1 cellular context compared by ENCODE assay signal in the genomic region with DNA sequence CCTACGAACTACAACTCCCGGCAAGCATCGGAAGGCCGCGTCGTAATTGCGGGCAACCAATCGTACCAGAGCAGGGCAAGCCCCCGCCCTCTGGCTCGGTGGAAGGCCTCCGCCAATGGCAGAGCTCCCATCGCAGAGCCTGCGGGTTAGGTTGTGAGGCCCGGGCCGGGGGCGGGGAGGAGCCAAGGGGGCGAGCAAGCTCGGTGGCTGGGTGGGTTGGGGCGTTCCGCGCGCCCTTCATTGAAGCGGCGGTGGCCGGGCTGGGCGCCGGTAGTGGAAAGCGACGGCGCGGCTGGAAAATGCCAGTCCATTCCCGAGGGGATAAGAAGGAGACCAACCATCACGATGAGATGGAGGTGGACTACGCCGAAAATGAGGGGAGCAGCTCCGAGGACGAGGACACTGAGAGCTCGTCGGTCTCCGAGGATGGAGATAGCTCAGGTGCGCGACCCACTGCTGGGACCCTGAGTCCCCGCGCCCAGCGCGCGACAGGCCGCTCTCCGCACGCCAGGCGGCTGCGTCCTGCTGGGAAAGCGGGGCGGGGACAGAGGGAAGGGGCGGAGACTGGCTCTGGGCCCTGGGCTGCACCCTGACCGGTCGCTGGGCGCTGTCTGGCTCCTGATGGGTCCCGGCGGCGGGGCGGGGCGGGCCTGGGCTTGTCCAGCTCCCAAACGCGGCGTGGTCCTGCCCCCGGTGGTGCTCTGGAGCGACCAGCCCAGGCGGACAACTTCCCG.
TF ChIP-seq lines count a peak whose summit lies in the region.

A gene with protein sequence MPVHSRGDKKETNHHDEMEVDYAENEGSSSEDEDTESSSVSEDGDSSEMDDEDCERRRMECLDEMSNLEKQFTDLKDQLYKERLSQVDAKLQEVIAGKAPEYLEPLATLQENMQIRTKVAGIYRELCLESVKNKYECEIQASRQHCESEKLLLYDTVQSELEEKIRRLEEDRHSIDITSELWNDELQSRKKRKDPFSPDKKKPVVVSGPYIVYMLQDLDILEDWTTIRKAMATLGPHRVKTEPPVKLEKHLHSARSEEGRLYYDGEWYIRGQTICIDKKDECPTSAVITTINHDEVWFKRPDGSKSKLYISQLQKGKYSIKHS (plus strand): TSS at position 121 of the 734 bp plus-strand sequence. CDS start 179 bp downstream, at position 300.

TF ChIP-seq in HEK293, 187 proteins besides CTCF, POLR2A, EP300 and RAD21 (continued from another document):
- TF ChIP-seq, protein P1, sequence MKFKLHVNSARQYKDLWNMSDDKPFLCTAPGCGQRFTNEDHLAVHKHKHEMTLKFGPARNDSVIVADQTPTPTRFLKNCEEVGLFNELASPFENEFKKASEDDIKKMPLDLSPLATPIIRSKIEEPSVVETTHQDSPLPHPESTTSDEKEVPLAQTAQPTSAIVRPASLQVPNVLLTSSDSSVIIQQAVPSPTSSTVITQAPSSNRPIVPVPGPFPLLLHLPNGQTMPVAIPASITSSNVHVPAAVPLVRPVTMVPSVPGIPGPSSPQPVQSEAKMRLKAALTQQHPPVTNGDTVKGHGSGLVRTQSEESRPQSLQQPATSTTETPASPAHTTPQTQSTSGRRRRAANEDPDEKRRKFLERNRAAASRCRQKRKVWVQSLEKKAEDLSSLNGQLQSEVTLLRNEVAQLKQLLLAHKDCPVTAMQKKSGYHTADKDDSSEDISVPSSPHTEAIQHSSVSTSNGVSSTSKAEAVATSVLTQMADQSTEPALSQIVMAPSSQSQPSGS (tag by site-specific recombination; IDR thresholded peaks at IDR 0.05; ENCODE audit: low read depth), result no peak
- no peak for TF ChIP-seq ZNF121 (tag by site-specific recombination; IDR thresholded peaks at IDR 0.05)
- TF ChIP-seq ZNF654 (tag by site-specific recombination; IDR thresholded peaks at IDR 0.05; ENCODE audit: low read depth), result no peak
- TF ChIP-seq TRIM28 (IDR thresholded peaks at IDR 0.05; ENCODE audit: borderline replicate concordance, low read length), result peak; percentile 74; the same call in 1 of the 2 replicates
- TF ChIP-seq MEIS1 (CRISPR knock-in tag; IDR thresholded peaks at IDR 0.05; ENCODE audit: borderline replicate concordance), result no peak
- peak; percentile 98; the same call in 1 of the 2 replicates for TF ChIP-seq REPIN1 (tag by site-specific recombination; IDR thresholded peaks at IDR 0.05; ENCODE audit: low read depth)
- TF ChIP-seq ZNF510 (tag by site-specific recombination; IDR thresholded peaks at IDR 0.05; ENCODE audit: insufficient replicate concordance), result no peak
- no peak for TF ChIP-seq MYNN (tag by site-specific recombination; IDR thresholded peaks at IDR 0.05; ENCODE audit: borderline replicate concordance)
- no peak for TF ChIP-seq ZNF23 (tag by site-specific recombination; IDR thresholded peaks at IDR 0.05; ENCODE audit: borderline replicate concordance)
- peak; percentile 97 for TF ChIP-seq ZNF335 (tag by site-specific recombination; conservative IDR thresholded peaks at IDR 0.05)
- TF ChIP-seq, protein P2, sequence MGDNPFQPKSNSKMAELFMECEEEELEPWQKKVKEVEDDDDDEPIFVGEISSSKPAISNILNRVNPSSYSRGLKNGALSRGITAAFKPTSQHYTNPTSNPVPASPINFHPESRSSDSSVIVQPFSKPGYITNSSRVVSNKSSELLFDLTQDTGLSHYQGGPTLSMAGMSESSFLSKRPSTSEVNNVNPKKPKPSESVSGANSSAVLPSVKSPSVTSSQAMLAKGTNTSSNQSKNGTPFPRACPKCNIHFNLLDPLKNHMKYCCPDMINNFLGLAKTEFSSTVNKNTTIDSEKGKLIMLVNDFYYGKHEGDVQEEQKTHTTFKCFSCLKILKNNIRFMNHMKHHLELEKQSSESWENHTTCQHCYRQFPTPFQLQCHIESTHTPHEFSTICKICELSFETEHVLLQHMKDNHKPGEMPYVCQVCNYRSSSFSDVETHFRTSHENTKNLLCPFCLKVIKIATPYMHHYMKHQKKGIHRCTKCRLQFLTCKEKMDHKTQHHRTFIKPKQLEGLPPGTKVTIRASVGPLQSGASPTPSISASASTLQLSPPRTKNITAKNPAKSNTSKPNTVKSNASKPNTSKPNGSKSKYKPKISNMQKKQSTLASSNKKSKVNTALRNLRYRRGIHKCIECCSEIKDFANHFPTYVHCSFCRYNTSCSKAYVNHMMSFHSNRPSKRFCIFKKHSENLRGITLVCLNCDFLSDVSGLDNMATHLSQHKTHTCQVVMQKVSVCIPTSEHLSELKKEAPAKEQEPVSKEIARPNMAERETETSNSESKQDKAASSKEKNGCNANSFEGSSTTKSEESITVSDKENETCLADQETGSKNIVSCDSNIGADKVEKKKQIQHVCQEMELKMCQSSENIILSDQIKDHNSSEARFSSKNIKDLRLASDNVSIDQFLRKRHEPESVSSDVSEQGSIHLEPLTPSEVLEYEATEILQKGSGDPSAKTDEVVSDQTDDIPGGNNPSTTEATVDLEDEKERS (tag by site-specific recombination; IDR thresholded peaks at IDR 0.05), result no peak
- TF ChIP-seq ZNF785 (tag by site-specific recombination; IDR thresholded peaks at IDR 0.05), result peak; percentile 88; the same call in 1 of the 2 replicates
- TF ChIP-seq, protein P3, sequence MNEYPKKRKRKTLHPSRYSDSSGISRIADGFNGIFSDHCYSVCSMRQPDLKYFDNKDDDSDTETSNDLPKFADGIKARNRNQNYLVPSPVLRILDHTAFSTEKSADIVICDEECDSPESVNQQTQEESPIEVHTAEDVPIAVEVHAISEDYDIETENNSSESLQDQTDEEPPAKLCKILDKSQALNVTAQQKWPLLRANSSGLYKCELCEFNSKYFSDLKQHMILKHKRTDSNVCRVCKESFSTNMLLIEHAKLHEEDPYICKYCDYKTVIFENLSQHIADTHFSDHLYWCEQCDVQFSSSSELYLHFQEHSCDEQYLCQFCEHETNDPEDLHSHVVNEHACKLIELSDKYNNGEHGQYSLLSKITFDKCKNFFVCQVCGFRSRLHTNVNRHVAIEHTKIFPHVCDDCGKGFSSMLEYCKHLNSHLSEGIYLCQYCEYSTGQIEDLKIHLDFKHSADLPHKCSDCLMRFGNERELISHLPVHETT (tag by site-specific recombination; IDR thresholded peaks at IDR 0.05), result peak; percentile 96
- peak; percentile 83 for TF ChIP-seq ZNF629 (tag by site-specific recombination; IDR thresholded peaks at IDR 0.05)
- TF ChIP-seq ZNF423 (tag by site-specific recombination; IDR thresholded peaks at IDR 0.05), result peak; percentile 99
- peak; percentile 80; the same call in 1 of the 2 replicates for TF ChIP-seq ZNF239 (tag by site-specific recombination; IDR thresholded peaks at IDR 0.05)
- TF ChIP-seq, protein P4, sequence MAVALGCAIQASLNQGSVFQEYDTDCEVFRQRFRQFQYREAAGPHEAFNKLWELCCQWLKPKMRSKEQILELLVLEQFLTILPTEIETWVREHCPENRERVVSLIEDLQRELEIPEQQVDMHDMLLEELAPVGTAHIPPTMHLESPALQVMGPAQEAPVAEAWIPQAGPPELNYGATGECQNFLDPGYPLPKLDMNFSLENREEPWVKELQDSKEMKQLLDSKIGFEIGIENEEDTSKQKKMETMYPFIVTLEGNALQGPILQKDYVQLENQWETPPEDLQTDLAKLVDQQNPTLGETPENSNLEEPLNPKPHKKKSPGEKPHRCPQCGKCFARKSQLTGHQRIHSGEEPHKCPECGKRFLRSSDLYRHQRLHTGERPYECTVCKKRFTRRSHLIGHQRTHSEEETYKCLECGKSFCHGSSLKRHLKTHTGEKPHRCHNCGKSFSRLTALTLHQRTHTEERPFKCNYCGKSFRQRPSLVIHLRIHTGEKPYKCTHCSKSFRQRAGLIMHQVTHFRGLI (tag by site-specific recombination; IDR thresholded peaks at IDR 0.05), result peak; percentile 88
- TF ChIP-seq SP7 (tag by site-specific recombination; IDR thresholded peaks at IDR 0.05), result peak; percentile 95
- TF ChIP-seq WT1 (tag by site-specific recombination; IDR thresholded peaks at IDR 0.05), result peak; percentile 73
- peak; percentile 38; the same call in 1 of the 2 replicates for TF ChIP-seq ZNF10 (tag by site-specific recombination; IDR thresholded peaks at IDR 0.05)
- TF ChIP-seq ZBTB48 (tag by site-specific recombination; IDR thresholded peaks at IDR 0.05), result peak; percentile 76; the same call in 1 of the 2 replicates
- TF ChIP-seq ZNF837 (tag by site-specific recombination; IDR thresholded peaks at IDR 0.05), result no peak
- TF ChIP-seq, protein P5, sequence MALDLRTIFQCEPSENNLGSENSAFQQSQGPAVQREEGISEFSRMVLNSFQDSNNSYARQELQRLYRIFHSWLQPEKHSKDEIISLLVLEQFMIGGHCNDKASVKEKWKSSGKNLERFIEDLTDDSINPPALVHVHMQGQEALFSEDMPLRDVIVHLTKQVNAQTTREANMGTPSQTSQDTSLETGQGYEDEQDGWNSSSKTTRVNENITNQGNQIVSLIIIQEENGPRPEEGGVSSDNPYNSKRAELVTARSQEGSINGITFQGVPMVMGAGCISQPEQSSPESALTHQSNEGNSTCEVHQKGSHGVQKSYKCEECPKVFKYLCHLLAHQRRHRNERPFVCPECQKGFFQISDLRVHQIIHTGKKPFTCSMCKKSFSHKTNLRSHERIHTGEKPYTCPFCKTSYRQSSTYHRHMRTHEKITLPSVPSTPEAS (tag by site-specific recombination; IDR thresholded peaks at IDR 0.05), result peak; percentile 47
- TF ChIP-seq KLF9 (tag by site-specific recombination; IDR thresholded peaks at IDR 0.05; ENCODE audit: low read depth), result peak; percentile 74
- peak; percentile 98 for TF ChIP-seq ZBTB8A (tag by site-specific recombination; IDR thresholded peaks at IDR 0.05)
- TF ChIP-seq, protein P6, sequence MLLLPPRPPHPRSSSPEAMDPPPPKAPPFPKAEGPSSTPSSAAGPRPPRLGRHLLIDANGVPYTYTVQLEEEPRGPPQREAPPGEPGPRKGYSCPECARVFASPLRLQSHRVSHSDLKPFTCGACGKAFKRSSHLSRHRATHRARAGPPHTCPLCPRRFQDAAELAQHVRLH (tag by site-specific recombination; IDR thresholded peaks at IDR 0.05), result peak; percentile 68; the same call in 1 of the 2 replicates
- TF ChIP-seq ZNF560 (tag by site-specific recombination; IDR thresholded peaks at IDR 0.05; ENCODE audit: borderline replicate concordance), result no peak
- TF ChIP-seq ZNF670 (tag by site-specific recombination; IDR thresholded peaks at IDR 0.05; ENCODE audit: low read depth), result no peak
- TF ChIP-seq ZNF791 (tag by site-specific recombination; IDR thresholded peaks at IDR 0.05), result no peak
- no peak for TF ChIP-seq ZNF416 (tag by site-specific recombination; IDR thresholded peaks at IDR 0.05)
- TF ChIP-seq IKZF3 (tag by site-specific recombination; IDR thresholded peaks at IDR 0.05), result peak; percentile 87
